ENCODE assay signal across 8 cellular contexts in genomic region chr7:24842449-24843241, GRCh38.
A peak's percentile ranks its signal among the peaks of the same experiment; 100 is the strongest.
DNase-seq lines count a peak whose midpoint lies in the region; ATAC-seq and TF ChIP-seq lines count a peak whose summit lies in the region.

No MANE protein-coding gene starts in this region.

- H3F3A ChIP-seq in PC-9 (ENCODE audit: insufficient read depth, low read depth) = no peaks in the 10 kb centered on the region

- no peak overlapping the region for H3K56ac ChIP-seq in mesendoderm (ENCODE audit: low read length)

- H3K27me3 Mint-ChIP-seq in mesothelial cell of epicardium (ENCODE audit: low read depth) = no peaks in the 10 kb centered on the region

- H3K4me1 Mint-ChIP-seq in mesothelial cell of epicardium = no peaks in the 10 kb centered on the region

- CTCF ChIA-PET in PC-9 (lab: Charles Lee) = no interaction called here

- no peak overlapping the region for H2AK5ac ChIP-seq in mesendoderm (ENCODE audit: low read length)

- no CpG with 5 or more reads among the region's 5 CpGs for WGBS in mesendoderm (ENCODE audit: extremely low coverage, insufficient coverage, low lambda C conversion rate)

- no peak overlapping the region for H2BK5ac ChIP-seq in mesendoderm (ENCODE audit: low read length)

- H3K36me3 ChIP-seq in mesendoderm (ENCODE audit: control insufficient read depth, insufficient read depth, low read length) (no peaks in the 10 kb centered on the region), PC-9 (ENCODE audit: low read depth) (peaks cover 11% of the 10 kb centered on the region)

- H3K27ac ChIP-seq in mesendoderm (ENCODE audit: low read depth, low read length) (no peak overlapping the region), PC-9 (no peak overlapping the region)

- intact Hi-C loops in PC-9 (cut with micrococcal nuclease; ENCODE audit: unreplicated experiment) = no loop called here

- no peak overlapping the region for H2BK120ac ChIP-seq in mesendoderm (ENCODE audit: low read depth, low read length)

- no peak overlapping the region for H2AFZ ChIP-seq in PC-9

- no peaks in the 10 kb centered on the region for H3K27me3 ChIP-seq in mesendoderm (ENCODE audit: insufficient read depth, low read length, poor library complexity)
- H3K27me3 ChIP-seq in PC-9 (ENCODE audit: insufficient read depth, low read depth) = no peaks in the 10 kb centered on the region

- no peaks in the 10 kb centered on the region for H4K20me1 ChIP-seq in PC-9 (ENCODE audit: insufficient read depth)

- no peaks in the 10 kb centered on the region for H3K79me1 ChIP-seq in mesendoderm (ENCODE audit: low read length)

- peak; percentile 58 for ATAC-seq in GM18517 (IDR thresholded peaks at IDR 0.05; ENCODE audit: unreplicated experiment)

- no peaks in the 10 kb centered on the region for H3K9me3 Mint-ChIP-seq in mesothelial cell of epicardium

- POLR2A ChIA-PET in PC-9 (lab: Charles Lee; ENCODE audit: unreplicated experiment) = no interaction called here

- H3K4ac ChIP-seq in mesendoderm (ENCODE audit: low read depth, low read length) = peak overlapping the region; percentile 24

- H3K18ac ChIP-seq in mesendoderm (ENCODE audit: low read length) = no peak overlapping the region

- H3K4me2 ChIP-seq in mesendoderm (ENCODE audit: low read length) (no peak overlapping the region), PC-9 (no peak overlapping the region)

- H4K5ac ChIP-seq in mesendoderm (ENCODE audit: low read length) = no peak overlapping the region

- H3K23ac ChIP-seq in mesendoderm (ENCODE audit: low read length) = no peak overlapping the region

- H3K79me2 ChIP-seq in mesendoderm (ENCODE audit: control insufficient read depth, insufficient read depth, low read length) = no peaks in the 10 kb centered on the region
- no peaks in the 10 kb centered on the region for H3K79me2 ChIP-seq in PC-9 (ENCODE audit: low read depth)

- H3K4me3 ChIP-seq in mesendoderm (ENCODE audit: low read length) = no peak overlapping the region
- H3K4me3 ChIP-seq in PC-9 = no peak overlapping the region

- H3K9ac ChIP-seq in mesendoderm (ENCODE audit: low read length) = no peak overlapping the region

- no peaks in the 10 kb centered on the region for H3K9me3 ChIP-seq in PC-9 (ENCODE audit: insufficient read depth, low read depth)

- H3K4me1 ChIP-seq in mesendoderm (ENCODE audit: control insufficient read depth, low read depth, low read length) = no peaks in the 10 kb centered on the region
- no peaks in the 10 kb centered on the region for H3K4me1 ChIP-seq in PC-9 (replicated peaks; ENCODE audit: insufficient read depth)

- H3K36me3 Mint-ChIP-seq in mesothelial cell of epicardium = no peaks in the 10 kb centered on the region

- TF ChIP-seq CTCF in PC-9 (conservative IDR thresholded peaks at IDR 0.05) (no peak), mesothelial cell of epicardium (IDR thresholded peaks at IDR 0.05; ENCODE audit: unreplicated experiment) (no peak)

- H3K9me2 ChIP-seq in PC-9 (ENCODE audit: insufficient read depth) = no peaks in the 10 kb centered on the region

- no TSS peak for BruUV-seq in PC-9 (replicated peaks; lab: Mats Ljungman, UMichigan)

- DNase-seq in HCEC 1CT (peak; percentile 21), NCI-H187 treated with DMSO at 0.1 percent for 48 hours (lab: John Stamatoyannopoulos, UW) (peak; percentile 20), mesendoderm (peak; percentile 8), PC-9 (no peak), NCI-H1436 treated with DMSO at 0.1 percent for 48 hours (lab: John Stamatoyannopoulos, UW) (no peak), GOT3 (lab: John Stamatoyannopoulos, UW) (no peak), mesothelial cell of epicardium (ENCODE audit: low spot score in 2 of 2, unreplicated experiment in 2 of 2) (no peak)

- no peak overlapping the region for H2BK15ac ChIP-seq in mesendoderm (replicated peaks; ENCODE audit: low read depth)

- no peak overlapping the region for H3K27ac Mint-ChIP-seq in mesothelial cell of epicardium

- H4K8ac ChIP-seq in mesendoderm (ENCODE audit: low read depth, low read length) = no peak overlapping the region

- H3K4me3 Mint-ChIP-seq in mesothelial cell of epicardium = no peak overlapping the region

Comparison
In these comparisons a context has a peak if more than half of its experiments do, and no peak if none do; other contexts are left out.
1. DNase-seq: peak in HCEC 1CT (single experiment), NCI-H187 treated with DMSO at 0.1 percent for 48 hours (single experiment) and mesendoderm (single experiment); none in PC-9 (0 of 2), NCI-H1436 treated with DMSO at 0.1 percent for 48 hours (single experiment), GOT3 (single experiment) and mesothelial cell of epicardium (0 of 2).